In genomic region chr1:209556159-209556690, GRCh38 we compare ENCODE assay signal across 20 cellular contexts. TPM values are rescaled to one million over a fixed set of nuclear protein-coding genes. Genes with fewer than 3 reads are reported as not detected.
DNase-seq lines count a peak whose midpoint lies in the region; ATAC-seq and TF ChIP-seq lines count a peak whose summit lies in the region.
"Had no signal": no experiment of that assay in that cellular context is flagged by ENCODE, and none has a peak within 500 bp of the region (broad histone marks: within the 10 kb centered on the region; RNA-seq: fewer than 3 reads in every experiment).

No MANE protein-coding gene starts in this region.

- H2BK12ac ChIP-seq in H9 (ENCODE audit: insufficient read length, low read depth, low read length) = no peak overlapping the region

- no peak overlapping the region for H3K18ac ChIP-seq in H9 (ENCODE audit: insufficient read length, low read depth, low read length)

- H3K4me2 ChIP-seq in H9 (ENCODE audit: insufficient read depth, insufficient read length, low read length) = no peak overlapping the region

- H3K9me3 Mint-ChIP-seq in H9 = no peaks in the 10 kb centered on the region
- H3K9me3 Mint-ChIP-seq: CD4-positive, CD25-positive, alpha-beta regulatory T cell had no signal

- H3K79me2 ChIP-seq in H9 (ENCODE audit: insufficient read depth, low read length) = no peaks in the 10 kb centered on the region

- H2BK15ac ChIP-seq in H9 (ENCODE audit: low read depth, low read length) = no peak overlapping the region

- H3K23me2 ChIP-seq in H9 (ENCODE audit: insufficient read length, low read depth, low read length, poor library complexity, severe bottlenecking) = no peaks in the 10 kb centered on the region

- peak overlapping the region in 2 of 3 experiments; percentile 90 to 95; a peak in 5 of 7 replicates for H3K27ac Mint-ChIP-seq in H9
- H3K27ac Mint-ChIP-seq: CD4-positive, CD25-positive, alpha-beta regulatory T cell had no signal

- intact Hi-C loops in left lung (cut with DNase I) (no loop called here), upper lobe of right lung (cut with DNase I) (no loop called here)

- DNase-seq in H9 (no peak), SJCRH30 (peak; percentile 49 to 58), left lung (no peak), upper lobe of right lung (no peak), MV-4-11 (lab: John Stamatoyannopoulos, UW) (no peak)
- DNase-seq: CD4-positive, CD25-positive, alpha-beta regulatory T cell; DMS79; GOT3; KBM-7; MM.1S; NCI-H1092; NCI-H1436 treated with DMSO at 0.1 percent for 48 hours; NCI-H1930; NCI-H2171; NCI-H524 treated with DMSO at 0.1 percent for 48 hours; SW 1271 had no signal

- peak overlapping the region in 1 of 2 experiments; percentile 43; a peak in 1 of 5 replicates for H3K4me3 Mint-ChIP-seq in H9
- H3K4me3 Mint-ChIP-seq: CD4-positive, CD25-positive, alpha-beta regulatory T cell had no signal

- H3K14ac ChIP-seq in H9 (ENCODE audit: insufficient read depth, low read length) = no peak overlapping the region

- no peak overlapping the region for H2AK5ac ChIP-seq in H9 (ENCODE audit: insufficient read length, low read length)

- peaks cover 19 to 24% of the 10 kb centered on the region in 2 experiments for H3K4me1 Mint-ChIP-seq in H9
- H3K4me1 Mint-ChIP-seq: CD4-positive, CD25-positive, alpha-beta regulatory T cell had no signal

- H3K36me3 Mint-ChIP-seq in H9 (ENCODE audit: insufficient read depth in 1 of 3, low read depth in 3 of 3) = no peaks in the 10 kb centered on the region
- H3K36me3 Mint-ChIP-seq: CD4-positive, CD25-positive, alpha-beta regulatory T cell had no signal

- no peak overlapping the region for H3K27ac ChIP-seq in H9 (ENCODE audit: insufficient read length, low read depth, low read length)
- H3K27ac ChIP-seq in SJCRH30 = peak overlapping the region; percentile 48
- H3K27ac ChIP-seq in left lung = no peak overlapping the region
- no peak overlapping the region for H3K27ac ChIP-seq in upper lobe of right lung

- ATAC-seq in left lung (peak; percentile 48), upper lobe of right lung (peak; percentile 47), HG03135 (IDR thresholded peaks at IDR 0.05; ENCODE audit: unreplicated experiment) (no peak), HG03520 (IDR thresholded peaks at IDR 0.05; ENCODE audit: unreplicated experiment) (no peak)
- ATAC-seq: Right ventricle myocardium inferior had no signal

- no peak overlapping the region for H3K9ac ChIP-seq in H9 (ENCODE audit: extremely low read depth, insufficient read length, low read length)

- no peak overlapping the region for H2BK120ac ChIP-seq in H9 (ENCODE audit: low read depth, low read length, poor library complexity, severe bottlenecking)

- H3K36me3 ChIP-seq in SJCRH30 (no peaks in the 10 kb centered on the region), left lung (no peaks in the 10 kb centered on the region), upper lobe of right lung (no peaks in the 10 kb centered on the region)

- H3T11ph ChIP-seq in H9 (ENCODE audit: low read length) = no peak overlapping the region

- no peak overlapping the region for H3K56ac ChIP-seq in H9 (ENCODE audit: insufficient read length, low read depth, low read length)

- H3K23ac ChIP-seq in H9 (ENCODE audit: insufficient read length, low read depth, low read length) = no peak overlapping the region

- H3K27me3 Mint-ChIP-seq in H9 (ENCODE audit: low read depth) = peaks cover 6% of the 10 kb centered on the region

- no peak overlapping the region for H3K4ac ChIP-seq in H9 (ENCODE audit: low read depth, low read length)

- H2AFZ ChIP-seq in H9 (ENCODE audit: low read length) = no peak overlapping the region

- H4K8ac ChIP-seq in H9 (replicated peaks; ENCODE audit: insufficient read length, low read depth, low read length) = no peak overlapping the region

- H3K27me3 ChIP-seq in H9 (ENCODE audit: insufficient read depth, low read length) (no peaks in the 10 kb centered on the region), SJCRH30 (no peaks in the 10 kb centered on the region), left lung (no peaks in the 10 kb centered on the region), upper lobe of right lung (no peaks in the 10 kb centered on the region)

- no peak overlapping the region for H4K5ac ChIP-seq in H9 (ENCODE audit: insufficient read length, low read depth, low read length)

- no peaks in the 10 kb centered on the region for H3K9me3 ChIP-seq in H9 (ENCODE audit: control insufficient read depth, low read depth, low read length)
- H3K9me3 ChIP-seq in SJCRH30 (replicated peaks) = no peaks in the 10 kb centered on the region
- no peaks in the 10 kb centered on the region for H3K9me3 ChIP-seq in left lung
- no peaks in the 10 kb centered on the region for H3K9me3 ChIP-seq in upper lobe of right lung

- no peak for TF ChIP-seq CTCF in H9 (conservative IDR thresholded peaks at IDR 0.05)
- no peak for TF ChIP-seq CTCF in left lung (IDR thresholded peaks at IDR 0.05)
- TF ChIP-seq CTCF in upper lobe of right lung (IDR thresholded peaks at IDR 0.05) = no peak

- no peaks in the 10 kb centered on the region for H4K20me1 ChIP-seq in H9 (ENCODE audit: control insufficient read depth, insufficient read depth, insufficient read length)

- no peak overlapping the region for H4K91ac ChIP-seq in H9 (ENCODE audit: insufficient read length, low read depth, low read length)

- H3K4me3 ChIP-seq in SJCRH30 (no peak overlapping the region), left lung (no peak overlapping the region), upper lobe of right lung (no peak overlapping the region)

- peaks cover 8% of the 10 kb centered on the region; the same call in 1 of the 2 replicates for H3K4me1 ChIP-seq in H9 (ENCODE audit: insufficient read depth, low read length)
- peaks cover 53% of the 10 kb centered on the region for H3K4me1 ChIP-seq in SJCRH30
- no peaks in the 10 kb centered on the region for H3K4me1 ChIP-seq in left lung
- no peaks in the 10 kb centered on the region for H3K4me1 ChIP-seq in upper lobe of right lung

- H2BK5ac ChIP-seq in H9 (ENCODE audit: insufficient read length, low read length) = no peak overlapping the region

- WGBS in H9 (ENCODE audit: extremely low coverage, insufficient read length, low lambda C conversion rate) = no CpG with 5 or more reads among the region's 1 CpG

- H2BK20ac ChIP-seq in H9 (ENCODE audit: low read depth, low read length, poor library complexity, severe bottlenecking) = no peak overlapping the region

- no peaks in the 10 kb centered on the region for H3K79me1 ChIP-seq in H9 (ENCODE audit: insufficient read depth, low read depth, low read length, poor library complexity, severe bottlenecking)

RNA-seq across cellular contexts. Expression of gene CAMK1G, which starts 27.3 kb away (rescaled TPM):
- total RNA-seq in H9 (2021) = 0.20 and 0.28 TPM in 2 replicates
- not detected in 2 replicates for total RNA-seq in SJCRH30 (2014; rRNA removed; shearing (Covaris generic))
- 1 to 10 TPM in 1 of 2 donors, under 1 TPM in 1; 0.29 to 1.1 TPM for total RNA-seq in left lung
- 1.4 TPM for total RNA-seq in upper lobe of right lung
- total RNA-seq: CD4-positive, CD25-positive, alpha-beta regulatory T cell; Right ventricle myocardium inferior; SK-MEL-5 had no signal

Comparison
In these comparisons a context has a peak if more than half of its experiments do, and no peak if none do; other contexts are left out.
1. DNase-seq: peak in SJCRH30 (2 of 2); none in H9 (single experiment), left lung (0 of 2), upper lobe of right lung (single experiment) and MV-4-11 (single experiment).
2. ATAC-seq: peak in left lung (single experiment) and upper lobe of right lung (single experiment); none in HG03135 (single experiment) and HG03520 (single experiment).